ENCODE assay signal across 1 cellular context in the genomic region with DNA sequence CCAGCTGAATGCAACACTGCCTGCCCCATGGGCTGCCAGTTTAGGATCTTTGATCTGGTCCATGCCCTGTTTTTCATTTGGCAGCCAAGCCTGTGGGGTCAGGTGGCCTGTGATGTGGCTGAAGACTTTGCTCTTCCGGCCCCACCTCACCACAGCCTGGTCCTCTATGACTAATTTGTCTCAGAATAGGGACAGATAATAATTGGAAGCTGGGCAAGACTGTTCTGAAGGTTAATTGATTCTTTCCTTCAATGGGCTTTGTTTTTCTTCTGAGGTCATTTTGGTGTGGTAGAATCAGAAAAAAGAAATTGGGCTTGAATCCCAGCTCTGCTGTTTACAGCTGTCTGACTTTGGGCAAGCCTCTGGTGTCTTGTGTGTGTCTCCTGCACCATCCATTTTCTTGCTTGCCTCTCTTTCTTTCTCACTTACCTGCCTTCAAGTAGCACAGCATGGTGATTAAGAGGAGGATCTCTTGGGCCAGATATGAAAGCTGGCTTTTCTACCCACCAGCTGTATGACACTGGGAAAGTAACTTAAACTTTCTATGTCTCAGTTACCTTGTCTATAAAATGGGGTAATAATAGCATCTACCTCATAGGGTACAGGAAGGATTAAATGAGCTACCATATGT.
TF ChIP-seq lines count a peak whose summit lies in the region.

No MANE protein-coding gene starts in this region.

TF ChIP-seq in HepG2, 621 proteins besides CTCF, POLR2A, EP300 and RAD21 (continued from another document):
- TF ChIP-seq, protein P1, sequence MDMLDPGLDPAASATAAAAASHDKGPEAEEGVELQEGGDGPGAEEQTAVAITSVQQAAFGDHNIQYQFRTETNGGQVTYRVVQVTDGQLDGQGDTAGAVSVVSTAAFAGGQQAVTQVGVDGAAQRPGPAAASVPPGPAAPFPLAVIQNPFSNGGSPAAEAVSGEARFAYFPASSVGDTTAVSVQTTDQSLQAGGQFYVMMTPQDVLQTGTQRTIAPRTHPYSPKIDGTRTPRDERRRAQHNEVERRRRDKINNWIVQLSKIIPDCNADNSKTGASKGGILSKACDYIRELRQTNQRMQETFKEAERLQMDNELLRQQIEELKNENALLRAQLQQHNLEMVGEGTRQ (IDR thresholded peaks at IDR 0.05; ENCODE audit: low read depth, low read length) = no peak
- TF ChIP-seq, protein P1 (CRISPR knock-in tag; IDR thresholded peaks at IDR 0.05; ENCODE audit: borderline replicate concordance) = peak; percentile 69; the same call in 1 of the 2 replicates
- TF ChIP-seq ZNF34 (CRISPR knock-in tag; IDR thresholded peaks at IDR 0.05; ENCODE audit: borderline replicate concordance) = no peak
- TF ChIP-seq ZNF790 (CRISPR knock-in tag; IDR thresholded peaks at IDR 0.05; ENCODE audit: borderline replicate concordance) = no peak
- TF ChIP-seq ZKSCAN1 (IDR thresholded peaks at IDR 0.05; ENCODE audit: low read length) = no peak
- TF ChIP-seq SMAD1 (CRISPR knock-in tag; IDR thresholded peaks at IDR 0.05; ENCODE audit: borderline replicate concordance, low read depth) = no peak
- no peak for TF ChIP-seq ZNF550 (CRISPR knock-in tag; IDR thresholded peaks at IDR 0.05; ENCODE audit: borderline replicate concordance)
- TF ChIP-seq, protein P2, sequence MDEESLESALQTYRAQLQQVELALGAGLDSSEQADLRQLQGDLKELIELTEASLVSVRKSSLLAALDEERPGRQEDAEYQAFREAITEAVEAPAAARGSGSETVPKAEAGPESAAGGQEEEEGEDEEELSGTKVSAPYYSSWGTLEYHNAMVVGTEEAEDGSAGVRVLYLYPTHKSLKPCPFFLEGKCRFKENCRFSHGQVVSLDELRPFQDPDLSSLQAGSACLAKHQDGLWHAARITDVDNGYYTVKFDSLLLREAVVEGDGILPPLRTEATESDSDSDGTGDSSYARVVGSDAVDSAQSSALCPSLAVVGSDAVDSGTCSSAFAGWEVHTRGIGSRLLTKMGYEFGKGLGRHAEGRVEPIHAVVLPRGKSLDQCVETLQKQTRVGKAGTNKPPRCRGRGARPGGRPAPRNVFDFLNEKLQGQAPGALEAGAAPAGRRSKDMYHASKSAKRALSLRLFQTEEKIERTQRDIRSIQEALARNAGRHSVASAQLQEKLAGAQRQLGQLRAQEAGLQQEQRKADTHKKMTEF (CRISPR knock-in tag; IDR thresholded peaks at IDR 0.05) = peak; percentile 47; the same call in 1 of the 2 replicates
- no peak for TF ChIP-seq TBL1XR1 (IDR thresholded peaks at IDR 0.05; ENCODE audit: borderline replicate concordance, low read length, partially characterized antibody)
- TF ChIP-seq HNF4G (IDR thresholded peaks at IDR 0.05; ENCODE audit: borderline replicate concordance, low read depth, low read length) = peak; percentile 78
- peak; percentile 65; the same call in 1 of the 2 replicates for TF ChIP-seq HNF4G (CRISPR knock-in tag; IDR thresholded peaks at IDR 0.05; ENCODE audit: borderline replicate concordance, low read depth)
- TF ChIP-seq ISX (CRISPR knock-in tag; conservative IDR thresholded peaks at IDR 0.05) = no peak
- TF ChIP-seq, protein P3, sequence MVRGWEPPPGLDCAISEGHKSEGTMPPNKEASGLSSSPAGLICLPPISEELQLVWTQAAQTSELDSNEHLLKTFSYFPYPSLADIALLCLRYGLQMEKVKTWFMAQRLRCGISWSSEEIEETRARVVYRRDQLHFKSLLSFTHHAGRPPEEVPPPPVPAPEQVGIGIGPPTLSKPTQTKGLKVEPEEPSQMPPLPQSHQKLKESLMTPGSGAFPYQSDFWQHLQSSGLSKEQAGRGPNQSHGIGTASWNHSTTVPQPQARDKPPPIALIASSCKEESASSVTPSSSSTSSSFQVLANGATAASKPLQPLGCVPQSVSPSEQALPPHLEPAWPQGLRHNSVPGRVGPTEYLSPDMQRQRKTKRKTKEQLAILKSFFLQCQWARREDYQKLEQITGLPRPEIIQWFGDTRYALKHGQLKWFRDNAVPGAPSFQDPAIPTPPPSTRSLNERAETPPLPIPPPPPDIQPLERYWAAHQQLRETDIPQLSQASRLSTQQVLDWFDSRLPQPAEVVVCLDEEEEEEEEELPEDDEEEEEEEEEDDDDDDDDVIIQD (CRISPR knock-in tag; IDR thresholded peaks at IDR 0.05; ENCODE audit: low read depth) = peak; percentile 40; the same call in 1 of the 2 replicates
- TF ChIP-seq, protein P4, sequence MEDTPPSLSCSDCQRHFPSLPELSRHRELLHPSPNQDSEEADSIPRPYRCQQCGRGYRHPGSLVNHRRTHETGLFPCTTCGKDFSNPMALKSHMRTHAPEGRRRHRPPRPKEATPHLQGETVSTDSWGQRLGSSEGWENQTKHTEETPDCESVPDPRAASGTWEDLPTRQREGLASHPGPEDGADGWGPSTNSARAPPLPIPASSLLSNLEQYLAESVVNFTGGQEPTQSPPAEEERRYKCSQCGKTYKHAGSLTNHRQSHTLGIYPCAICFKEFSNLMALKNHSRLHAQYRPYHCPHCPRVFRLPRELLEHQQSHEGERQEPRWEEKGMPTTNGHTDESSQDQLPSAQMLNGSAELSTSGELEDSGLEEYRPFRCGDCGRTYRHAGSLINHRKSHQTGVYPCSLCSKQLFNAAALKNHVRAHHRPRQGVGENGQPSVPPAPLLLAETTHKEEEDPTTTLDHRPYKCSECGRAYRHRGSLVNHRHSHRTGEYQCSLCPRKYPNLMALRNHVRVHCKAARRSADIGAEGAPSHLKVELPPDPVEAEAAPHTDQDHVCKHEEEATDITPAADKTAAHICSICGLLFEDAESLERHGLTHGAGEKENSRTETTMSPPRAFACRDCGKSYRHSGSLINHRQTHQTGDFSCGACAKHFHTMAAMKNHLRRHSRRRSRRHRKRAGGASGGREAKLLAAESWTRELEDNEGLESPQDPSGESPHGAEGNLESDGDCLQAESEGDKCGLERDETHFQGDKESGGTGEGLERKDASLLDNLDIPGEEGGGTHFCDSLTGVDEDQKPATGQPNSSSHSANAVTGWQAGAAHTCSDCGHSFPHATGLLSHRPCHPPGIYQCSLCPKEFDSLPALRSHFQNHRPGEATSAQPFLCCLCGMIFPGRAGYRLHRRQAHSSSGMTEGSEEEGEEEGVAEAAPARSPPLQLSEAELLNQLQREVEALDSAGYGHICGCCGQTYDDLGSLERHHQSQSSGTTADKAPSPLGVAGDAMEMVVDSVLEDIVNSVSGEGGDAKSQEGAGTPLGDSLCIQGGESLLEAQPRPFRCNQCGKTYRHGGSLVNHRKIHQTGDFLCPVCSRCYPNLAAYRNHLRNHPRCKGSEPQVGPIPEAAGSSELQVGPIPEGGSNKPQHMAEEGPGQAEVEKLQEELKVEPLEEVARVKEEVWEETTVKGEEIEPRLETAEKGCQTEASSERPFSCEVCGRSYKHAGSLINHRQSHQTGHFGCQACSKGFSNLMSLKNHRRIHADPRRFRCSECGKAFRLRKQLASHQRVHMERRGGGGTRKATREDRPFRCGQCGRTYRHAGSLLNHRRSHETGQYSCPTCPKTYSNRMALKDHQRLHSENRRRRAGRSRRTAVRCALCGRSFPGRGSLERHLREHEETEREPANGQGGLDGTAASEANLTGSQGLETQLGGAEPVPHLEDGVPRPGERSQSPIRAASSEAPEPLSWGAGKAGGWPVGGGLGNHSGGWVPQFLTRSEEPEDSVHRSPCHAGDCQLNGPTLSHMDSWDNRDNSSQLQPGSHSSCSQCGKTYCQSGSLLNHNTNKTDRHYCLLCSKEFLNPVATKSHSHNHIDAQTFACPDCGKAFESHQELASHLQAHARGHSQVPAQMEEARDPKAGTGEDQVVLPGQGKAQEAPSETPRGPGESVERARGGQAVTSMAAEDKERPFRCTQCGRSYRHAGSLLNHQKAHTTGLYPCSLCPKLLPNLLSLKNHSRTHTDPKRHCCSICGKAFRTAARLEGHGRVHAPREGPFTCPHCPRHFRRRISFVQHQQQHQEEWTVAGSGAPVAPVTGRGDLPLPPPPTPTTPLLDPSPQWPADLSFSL (CRISPR knock-in tag; IDR thresholded peaks at IDR 0.05) = no peak
- 0 out of 2 replicates have a peak, but pooled peaks have one; percentile 40 for TF ChIP-seq DMAP1 (CRISPR knock-in tag; IDR thresholded peaks at IDR 0.05)
- TF ChIP-seq, protein P5, sequence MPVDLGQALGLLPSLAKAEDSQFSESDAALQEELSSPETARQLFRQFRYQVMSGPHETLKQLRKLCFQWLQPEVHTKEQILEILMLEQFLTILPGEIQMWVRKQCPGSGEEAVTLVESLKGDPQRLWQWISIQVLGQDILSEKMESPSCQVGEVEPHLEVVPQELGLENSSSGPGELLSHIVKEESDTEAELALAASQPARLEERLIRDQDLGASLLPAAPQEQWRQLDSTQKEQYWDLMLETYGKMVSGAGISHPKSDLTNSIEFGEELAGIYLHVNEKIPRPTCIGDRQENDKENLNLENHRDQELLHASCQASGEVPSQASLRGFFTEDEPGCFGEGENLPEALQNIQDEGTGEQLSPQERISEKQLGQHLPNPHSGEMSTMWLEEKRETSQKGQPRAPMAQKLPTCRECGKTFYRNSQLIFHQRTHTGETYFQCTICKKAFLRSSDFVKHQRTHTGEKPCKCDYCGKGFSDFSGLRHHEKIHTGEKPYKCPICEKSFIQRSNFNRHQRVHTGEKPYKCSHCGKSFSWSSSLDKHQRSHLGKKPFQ (CRISPR knock-in tag; IDR thresholded peaks at IDR 0.05; ENCODE audit: insufficient replicate concordance) = no peak
